In genomic region chr20:50794846-50795634, GRCh38 we compare ENCODE assay signal across 8 cellular contexts. TPM values are rescaled to one million over a fixed set of nuclear protein-coding genes. Genes with fewer than 3 reads are reported as not detected.
DNase-seq lines count a peak whose midpoint lies in the region; ATAC-seq, FAIRE-seq and TF ChIP-seq lines count a peak whose summit lies in the region.

BCAS4 (plus strand) TSS chr20:50795061; CDS start chr20:50795084, 23 bp downstream.

- H3K27ac Mint-ChIP-seq in WTC11, result peak within 1 kb of the TSS; percentile 68

- TF ChIP-seq CTCF in WTC11 (IDR thresholded peaks at IDR 0.05), result peak; percentile 83
- TF ChIP-seq CTCF in cardiac fibroblast (IDR thresholded peaks at IDR 0.05; ENCODE audit: low read depth, low read length), result peak; percentile 50
- peak; percentile 98 for TF ChIP-seq CTCF in kidney (IDR thresholded peaks at IDR 0.05; ENCODE audit: borderline replicate concordance, extremely low read depth, insufficient read depth)

- intact Hi-C loops in kidney (cut with DNase I), result loop anchor here (10.0 kb wide), 1 partner anchor 130 kb away; no protein-coding TSS in a partner anchor

- no peaks in the 10 kb centered on the region for H3K36me3 ChIP-seq in kidney (ENCODE audit: control insufficient read depth in 1 of 2, insufficient read depth in 2 of 2, low read length in 2 of 2)

- H3K36me3 Mint-ChIP-seq in WTC11, result no peaks in the 10 kb centered on the region

- peak within 1 kb of the TSS; percentile 65 to 73 for H3K9ac ChIP-seq in kidney (ENCODE audit: low read length in 2 of 2)

- peaks cover 6% of the 10 kb centered on the region for H3K27me3 Mint-ChIP-seq in WTC11 (ENCODE audit: low read depth)

- H3K4me1 ChIP-seq in kidney (ENCODE audit: control insufficient read depth in 1 of 2, insufficient read depth in 1 of 2, low read depth in 1 of 2, low read length in 2 of 2), result peaks cover 0 to 11% of the 10 kb centered on the region in 2 donors

- peak; percentile 42 to 78 for DNase-seq in NCI-H524 (lab: John Stamatoyannopoulos, UW)
- DNase-seq in NCI-H524 treated with DMSO at 0.1 percent for 48 hours (lab: John Stamatoyannopoulos, UW), result no peak
- DNase-seq in NCI-H146 treated with DMSO at 0.1 percent for 48 hours (lab: John Stamatoyannopoulos, UW; ENCODE audit: unreplicated experiment), result peak; percentile 68
- DNase-seq in WTC11 (ENCODE audit: low spot score), result peak; percentile 84
- DNase-seq in cardiac fibroblast (ENCODE audit: low read depth in 2 of 2), result peak; percentile 70 to 83
- DNase-seq in kidney, result peak; percentile 89
- DNase-seq in stimulated activated CD4-positive, alpha-beta T cell treated with anti-CD3 and anti-CD28 coated beads, Interleukin-15, amount 100 ng/mL, for 48 hours (ENCODE audit: low read depth in 2 of 2), result peak; percentile 56 to 79

- ATAC-seq in HG02763 (IDR thresholded peaks at IDR 0.05; ENCODE audit: unreplicated experiment) (peak; percentile 72), WTC11 (peak; percentile 73)

- peak within 1 kb of the TSS in 1 of 2 donors; percentile 37 for H3K27ac ChIP-seq in kidney (ENCODE audit: low read depth in 2 of 2, low read length in 2 of 2)

- peak within 1 kb of the TSS; percentile 79 to 82 for H3K4me3 ChIP-seq in cardiac fibroblast (replicated peaks in 1 of 2; ENCODE audit: low read depth in 2 of 2, low read length in 2 of 2)
- H3K4me3 ChIP-seq in kidney (ENCODE audit: low read length in 2 of 2), result peak within 1 kb of the TSS; percentile 0 to 71

- peaks cover 21% of the 10 kb centered on the region for H3K4me1 Mint-ChIP-seq in WTC11

- no peaks in the 10 kb centered on the region for H3K9me3 ChIP-seq in kidney (ENCODE audit: control insufficient read depth in 1 of 2, low read length in 2 of 2)

- CTCF ChIA-PET in WTC11 (lab: Charles Lee), result interaction anchor here (0.6 to 3.6 kb wide), 81 partner anchors 8 to 724 kb away, joined by 3 to 127 read pairs (median 6); partner anchors contain the start of genes ADNP and PARD6B

- POLR2A ChIA-PET in WTC11 (lab: Charles Lee), result interaction anchor here (0.5 to 2.4 kb wide), 10 partner anchors 8 to 1291 kb away, joined by 3 to 15 read pairs (median 4); partner anchors contain the start of genes ADNP, DPM1 and MOCS3

- no peaks in the 10 kb centered on the region for H3K9me3 Mint-ChIP-seq in WTC11

- FAIRE-seq in kidney (lab: Jason Lieb, UNC), result no peak

- peak within 1 kb of the TSS; percentile 79 for H3K4me3 Mint-ChIP-seq in WTC11

TF ChIP-seq in WTC11, 78 proteins besides CTCF, POLR2A, EP300 and RAD21:
- no peak for TF ChIP-seq FOXK1 (CRISPR knock-in tag; IDR thresholded peaks at IDR 0.05)
- 0 out of 2 replicates have a peak, but pooled peaks have one; percentile 62 for TF ChIP-seq NR3C1 (CRISPR knock-in tag; conservative IDR thresholded peaks at IDR 0.05; ENCODE audit: low read depth)
- TF ChIP-seq HMGXB4 (CRISPR knock-in tag; IDR thresholded peaks at IDR 0.05), result peak; percentile 82
- TF ChIP-seq E2F5 (CRISPR knock-in tag; IDR thresholded peaks at IDR 0.05), result no peak
- TF ChIP-seq ZNF671 (CRISPR knock-in tag; IDR thresholded peaks at IDR 0.05), result no peak
- 0 out of 2 replicates have a peak, but pooled peaks have one; percentile 2 for TF ChIP-seq ZNF416 (CRISPR knock-in tag; IDR thresholded peaks at IDR 0.05)
- peak; percentile 35 for TF ChIP-seq USF2 (CRISPR knock-in tag; IDR thresholded peaks at IDR 0.05)
- peak; percentile 74; the same call in 1 of the 2 replicates for TF ChIP-seq SP1 (CRISPR knock-in tag; conservative IDR thresholded peaks at IDR 0.05)
- TF ChIP-seq ZNF263 (CRISPR knock-in tag; IDR thresholded peaks at IDR 0.05; ENCODE audit: low read depth), result no peak
- peak; percentile 64; the same call in 1 of the 2 replicates for TF ChIP-seq CBFB (CRISPR knock-in tag; IDR thresholded peaks at IDR 0.05; ENCODE audit: low read depth)
- peak; percentile 85; the same call in 1 of the 2 replicates for TF ChIP-seq TP53 (CRISPR knock-in tag; IDR thresholded peaks at IDR 0.05)
- TF ChIP-seq RORB (CRISPR knock-in tag; IDR thresholded peaks at IDR 0.05), result no peak
- 0 out of 2 replicates have a peak, but pooled peaks have one; percentile 11 for TF ChIP-seq ZNF121 (CRISPR knock-in tag; IDR thresholded peaks at IDR 0.05)
- no peak for TF ChIP-seq ZMAT4 (CRISPR knock-in tag; IDR thresholded peaks at IDR 0.05)

RNA-seq across cellular contexts. Expression of gene BCAS4, which starts in this region (rescaled TPM):
- total RNA-seq in WTC11 (2021) (25.8 to 31.0 TPM (median 29.8 TPM) in 3 replicates), kidney (10.6 TPM)
- 17.1 TPM for polyA plus RNA-seq in kidney (ENCODE audit: insufficient read depth, low read depth, low replicate concordance)
